Comparison of ENCODE assay signal across 18 cellular contexts in the genomic region with DNA sequence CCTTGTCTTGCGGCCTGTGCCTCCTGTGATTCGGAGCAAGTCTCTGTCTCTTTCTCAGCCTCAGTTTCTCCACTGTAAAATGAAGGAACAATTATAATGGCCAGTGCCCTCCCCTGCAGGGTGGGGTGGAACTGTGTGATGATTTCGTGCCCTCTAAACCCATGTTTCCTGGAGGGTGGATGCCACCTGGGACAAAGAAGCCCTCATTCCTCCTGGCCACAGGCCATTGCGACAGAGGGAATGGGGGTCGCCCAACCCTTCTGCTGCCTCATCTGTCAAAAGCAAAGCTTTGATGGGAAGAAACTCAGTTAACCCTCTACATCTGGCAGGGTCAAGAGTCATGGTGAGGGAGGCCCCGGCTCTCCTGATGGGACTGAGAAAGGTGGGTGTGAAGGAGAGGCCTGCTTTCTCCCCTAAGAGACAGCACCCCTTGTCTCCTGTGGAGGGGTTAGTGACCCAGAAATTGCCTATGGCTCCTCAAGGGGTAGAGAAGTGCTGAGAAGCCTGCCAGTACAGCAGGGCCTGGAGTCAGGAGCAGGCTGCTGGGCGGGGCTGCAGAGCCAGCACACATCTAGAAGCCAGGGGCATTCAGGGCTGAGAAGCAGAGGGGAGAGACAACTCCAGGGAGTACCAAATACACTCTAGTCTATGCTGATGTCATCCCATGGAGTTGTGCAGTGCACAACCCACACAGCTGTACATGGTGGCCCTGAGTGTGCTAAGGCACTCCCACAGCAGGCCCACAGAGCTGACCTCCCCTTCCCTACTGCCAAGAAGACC.
A peak's percentile ranks its signal among the peaks of the same experiment; 100 is the strongest.
DNase-seq lines count a peak whose midpoint lies in the region; FAIRE-seq and TF ChIP-seq lines count a peak whose summit lies in the region.
"Had no signal": no experiment of that assay in that cellular context is flagged by ENCODE, and none has a peak within 500 bp of the region (broad histone marks: within the 10 kb centered on the region; RNA-seq: fewer than 3 reads in every experiment).

No MANE protein-coding gene starts in this region.

- H3K79me2 ChIP-seq in H1 (ENCODE audit: control insufficient read depth in 1 of 2, insufficient read depth in 2 of 2, low read length in 2 of 2): no peaks in the 10 kb centered on the region

- CTCF ChIA-PET in H1 (lab: Charles Lee; ENCODE audit: partially characterized antibody): interaction anchor here (1.1 kb wide), 1 partner anchor 40 kb away, joined by 3 read pairs; no protein-coding TSS in a partner anchor
- CTCF ChIA-PET in activated CD4-positive, alpha-beta T cell treated with anti-CD3 and anti-CD28 coated beads, Interleukin-2, amount 10 ng/mL, durations not matched to agents 7 days and 5 days (lab: Charles Lee): no interaction called here

- TF ChIP-seq RAD21 in H1 (IDR thresholded peaks at IDR 0.05 in 1 of 2, conservative IDR thresholded peaks at IDR 0.05 in 1 of 2; ENCODE audit: low read depth in 2 of 2, low read length in 2 of 2): no peak

- no peak overlapping the region for H3K4me3 Mint-ChIP-seq in neural crest cell
- no peak overlapping the region for H3K4me3 Mint-ChIP-seq in activated CD4-positive, alpha-beta T cell treated with anti-CD3 and anti-CD28 coated beads, Interleukin-2, amount 10 ng/mL, durations not matched to agents 7 days and 5 days
- H3K4me3 Mint-ChIP-seq: T-cell had no signal

- H3K23ac ChIP-seq in H1 (ENCODE audit: insufficient read length): no peak overlapping the region

- WGBS in H1 (ENCODE audit: extremely low coverage in 1 of 2, insufficient coverage in 1 of 2, insufficient read length in 1 of 2, insufficient replicate concordance in 2 of 2, low coverage in 1 of 2, low lambda C conversion rate in 2 of 2, missing lambda C conversion rate in 1 of 2), 2 experiments: 71% methylated on average over 7 of the region's 7 CpGs; no CpG with 5 or more reads in 1 of the 2 experiments

- peak overlapping the region; percentile 95 for H2AK5ac ChIP-seq in H1 (ENCODE audit: low read depth, low read length)

- no peaks in the 10 kb centered on the region for H3K79me1 ChIP-seq in H1 (ENCODE audit: low read depth, low read length)

- H3K27ac Mint-ChIP-seq in neural crest cell (ENCODE audit: unreplicated experiment): peak overlapping the region; percentile 67
- H3K27ac Mint-ChIP-seq in activated CD4-positive, alpha-beta T cell treated with anti-CD3 and anti-CD28 coated beads, Interleukin-2, amount 10 ng/mL, durations not matched to agents 7 days and 5 days: no peak overlapping the region
- H3K27ac Mint-ChIP-seq: T-cell had no signal

- no peaks in the 10 kb centered on the region for H3K27me3 Mint-ChIP-seq in neural crest cell (ENCODE audit: low read depth)
- H3K27me3 Mint-ChIP-seq in activated CD4-positive, alpha-beta T cell treated with anti-CD3 and anti-CD28 coated beads, Interleukin-2, amount 10 ng/mL, durations not matched to agents 7 days and 5 days: no peaks in the 10 kb centered on the region

- no peak for FAIRE-seq in H1 (lab: Jason Lieb, UNC)
- FAIRE-seq: small intestine had no signal

- TF ChIP-seq EP300 in H1 (IDR thresholded peaks at IDR 0.05; ENCODE audit: borderline replicate concordance in 1 of 2, low read depth in 2 of 2, low read length in 2 of 2): no peak

- DNase-seq in A172 (ENCODE audit: low spot score): peak; percentile 15
- DNase-seq in H1 (ENCODE audit: low read depth in 1 of 2, low spot score in 2 of 2): no peak
- no peak for DNase-seq in neural crest cell (ENCODE audit: low read depth, low spot score)
- DNase-seq in activated CD4-positive, alpha-beta T cell treated with anti-CD3 and anti-CD28 coated beads, Interleukin-2, amount 10 ng/mL, durations not matched to agents 7 days and 5 days: no peak
- DNase-seq in NCI-H128 (lab: John Stamatoyannopoulos, UW; ENCODE audit: unreplicated experiment): no peak
- DNase-seq in KG1 (lab: John Stamatoyannopoulos, UW): no peak
- no peak for DNase-seq in NCI-H2029 treated with DMSO at 0.1 percent for 48 hours (lab: John Stamatoyannopoulos, UW)
- DNase-seq: activated CD4-positive, CD25-positive, alpha-beta regulatory T cell treated with anti-CD3 and anti-CD28 coated beads, Interleukin-2, amount 50 U/mL, for 72 hours; adrenal gland; colonic mucosa; HCEC 1CT; NCI-H1436; NCI-H446 treated with DMSO at 0.1 percent for 48 hours; small intestine; T-cell had no signal

- no peak overlapping the region for H4K5ac ChIP-seq in H1 (ENCODE audit: insufficient read length, low read depth, low read length)

- H3K9me3 Mint-ChIP-seq in neural crest cell: peaks cover 8% of the 10 kb centered on the region
- no peaks in the 10 kb centered on the region for H3K9me3 Mint-ChIP-seq in activated CD4-positive, alpha-beta T cell treated with anti-CD3 and anti-CD28 coated beads, Interleukin-2, amount 10 ng/mL, durations not matched to agents 7 days and 5 days

- H3K4me1 Mint-ChIP-seq in neural crest cell: peaks cover 25% of the 10 kb centered on the region
- no peaks in the 10 kb centered on the region for H3K4me1 Mint-ChIP-seq in activated CD4-positive, alpha-beta T cell treated with anti-CD3 and anti-CD28 coated beads, Interleukin-2, amount 10 ng/mL, durations not matched to agents 7 days and 5 days
- H3K4me1 Mint-ChIP-seq: T-cell had no signal

- H3K36me3 ChIP-seq in HUES48 (ENCODE audit: control insufficient read depth, insufficient read depth, low read length) (no peaks in the 10 kb centered on the region), H1 (ENCODE audit: control insufficient read depth in 2 of 4, insufficient read depth in 4 of 4, low read length in 3 of 4) (no peaks in the 10 kb centered on the region)
- H3K36me3 ChIP-seq: adrenal gland, colonic mucosa, neutrophil had no signal

- peak overlapping the region; percentile 68 for H2BK120ac ChIP-seq in H1 (replicated peaks; ENCODE audit: low read depth, low read length)

- no peak for TF ChIP-seq POLR2A in H1 (IDR thresholded peaks at IDR 0.05; ENCODE audit: control extremely low read depth in 1 of 2, low read depth in 2 of 2, low read length in 2 of 2)

- H3K36me3 Mint-ChIP-seq in neural crest cell (ENCODE audit: low read depth): peaks cover 3% of the 10 kb centered on the region
- H3K36me3 Mint-ChIP-seq in activated CD4-positive, alpha-beta T cell treated with anti-CD3 and anti-CD28 coated beads, Interleukin-2, amount 10 ng/mL, durations not matched to agents 7 days and 5 days (ENCODE audit: low read depth): no peaks in the 10 kb centered on the region
- H3K36me3 Mint-ChIP-seq: T-cell had no signal

- peaks cover 5% of the 10 kb centered on the region; the same call in 1 of the 2 replicates for H3K23me2 ChIP-seq in H1 (ENCODE audit: low read depth, low read length)

- peak overlapping the region; percentile 97 for H4K91ac ChIP-seq in H1 (replicated peaks; ENCODE audit: insufficient read length, low read length)

- TF ChIP-seq CTCF in H1 (IDR thresholded peaks at IDR 0.05; ENCODE audit: control extremely low read depth in 1 of 3, insufficient read depth in 1 of 3, low read depth in 1 of 3, low read length in 3 of 3): no peak
- no peak for TF ChIP-seq CTCF in neural crest cell (conservative IDR thresholded peaks at IDR 0.05)

- H3K9ac ChIP-seq in HUES48 (ENCODE audit: low read depth, low read length): no peak overlapping the region
- H3K9ac ChIP-seq in H1 (replicated peaks in 1 of 4; ENCODE audit: extremely low read depth in 1 of 4, low read depth in 3 of 4, low read length in 3 of 4): peak overlapping the region in 1 of 4 experiments; percentile 27; a peak in 1 of 7 replicates

- peak overlapping the region; percentile 97 for H2BK20ac ChIP-seq in H1 (ENCODE audit: low read length)

- no peak overlapping the region for H4K8ac ChIP-seq in H1 (ENCODE audit: extremely low read depth, insufficient read depth, low read length)

- POLR2A ChIA-PET in H1 (lab: Charles Lee; ENCODE audit: partially characterized antibody): interaction anchor here (1.1 to 1.2 kb wide), 3 partner anchors 8 to 18 kb away, joined by 3 read pairs; no protein-coding TSS in a partner anchor
- POLR2A ChIA-PET in activated CD4-positive, alpha-beta T cell treated with anti-CD3 and anti-CD28 coated beads, Interleukin-2, amount 10 ng/mL, durations not matched to agents 7 days and 5 days (lab: Charles Lee): no interaction called here

- H3K27me3 ChIP-seq in HUES48 (ENCODE audit: control insufficient read depth, insufficient read depth, low read length) (no peaks in the 10 kb centered on the region), H1 (replicated peaks in 1 of 4; ENCODE audit: control insufficient read depth in 3 of 4, extremely low read depth in 1 of 4, insufficient read depth in 3 of 4, low read length in 3 of 4) (no peaks in the 10 kb centered on the region; a peak in 1 of 7 replicates)
- H3K27me3 ChIP-seq: adrenal gland, colonic mucosa, neutrophil had no signal

- H3K14ac ChIP-seq in H1 (ENCODE audit: insufficient read length): no peak overlapping the region

- H3K9me3 ChIP-seq in HUES48 (ENCODE audit: control insufficient read depth, insufficient read depth, low read length) (no peaks in the 10 kb centered on the region), H1 (ENCODE audit: insufficient read depth in 2 of 2, low read depth in 1 of 2, low read length in 1 of 2) (peaks cover 0 to 7% of the 10 kb centered on the region in 2 experiments; a peak in 2 of 4 replicates)
- H3K9me3 ChIP-seq: adrenal gland, colonic mucosa, neutrophil had no signal

- peak overlapping the region; percentile 83 for H3K18ac ChIP-seq in H1 (ENCODE audit: extremely low read depth, low read length)

- no peak overlapping the region for H3K56ac ChIP-seq in H1 (replicated peaks; ENCODE audit: insufficient read length, low read depth, low read length)

- H3K4me2 ChIP-seq in H1 (ENCODE audit: insufficient read depth in 1 of 2, low read depth in 2 of 2, low read length in 2 of 2): peak overlapping the region; percentile 19 to 31; a peak in 2 of 4 replicates

- H2AFZ ChIP-seq in H1 (ENCODE audit: low read length): no peak overlapping the region

- peak overlapping the region; percentile 90; the same call in 1 of the 2 replicates for H2BK5ac ChIP-seq in H1 (ENCODE audit: low read depth, low read length)

- H3K4me1 ChIP-seq in HUES48 (ENCODE audit: control insufficient read depth, insufficient read depth, low read length) (peaks cover 17% of the 10 kb centered on the region), H1 (replicated peaks in 1 of 4; ENCODE audit: control insufficient read depth in 3 of 4, insufficient read depth in 4 of 4, low read length in 3 of 4) (peaks cover 9 to 25% (median 16%) of the 10 kb centered on the region in 4 experiments)
- H3K4me1 ChIP-seq: adrenal gland, colonic mucosa had no signal

- no peaks in the 10 kb centered on the region for H4K20me1 ChIP-seq in H1 (replicated peaks in 1 of 2; ENCODE audit: control insufficient read depth in 1 of 2, insufficient read depth in 2 of 2, low read length in 2 of 2)

- H3K4me3 ChIP-seq in HUES48 (ENCODE audit: low read depth, low read length) (no peak overlapping the region), H1 (ENCODE audit: extremely low read depth in 1 of 4, insufficient read depth in 2 of 4, low read depth in 3 of 4, low read length in 4 of 4) (no peak overlapping the region)
- H3K4me3 ChIP-seq: adrenal gland, colonic mucosa, lung had no signal

- H2BK12ac ChIP-seq in H1 (ENCODE audit: low read depth, low read length): peak overlapping the region; percentile 99

- H2BK15ac ChIP-seq in H1 (ENCODE audit: low read length): peak overlapping the region; percentile 95; the same call in 1 of the 2 replicates

- peak overlapping the region; percentile 14 for H3K27ac ChIP-seq in HUES48 (ENCODE audit: low read depth, low read length)
- H3K27ac ChIP-seq in H1 (ENCODE audit: low read depth, low read length): no peak overlapping the region
- H3K27ac ChIP-seq: adrenal gland, colonic mucosa, neutrophil had no signal

- no peak overlapping the region for H3K4ac ChIP-seq in H1 (replicated peaks; ENCODE audit: insufficient read length, low read depth, low read length)
